In the genomic region with DNA sequence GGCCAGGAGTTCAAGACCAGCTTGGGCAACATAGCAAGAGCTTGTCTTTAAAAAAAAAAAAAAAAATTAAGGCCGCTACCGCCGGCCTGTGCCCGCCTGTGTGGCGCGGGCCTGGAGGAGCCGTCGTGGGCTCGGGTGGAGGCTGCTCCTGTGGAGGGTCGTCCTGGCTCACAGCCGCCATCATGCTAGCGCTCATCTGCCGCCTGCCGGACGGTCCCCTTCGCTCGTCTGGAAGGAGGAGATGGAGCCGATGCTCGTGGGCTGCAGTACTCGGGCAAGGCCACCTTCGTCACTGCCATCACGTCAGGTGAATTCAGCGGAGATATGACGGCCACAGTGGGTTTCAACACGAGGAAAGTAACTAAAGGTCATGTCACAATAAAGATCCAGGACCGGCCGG, we compare ENCODE assay signal across 33 cellular contexts.
"Had no signal": no experiment of that assay in that cellular context is flagged by ENCODE, and none has a peak within 500 bp of the region (broad histone marks: within the 10 kb centered on the region; RNA-seq: fewer than 3 reads in every experiment).

No MANE protein-coding gene starts in this region.

- H3K27me3 ChIP-seq: adrenal gland, body of pancreas, breast epithelium, cardiac muscle cell, colonic mucosa, esophagus squamous epithelium, gastroesophageal sphincter had no signal

- DNase-seq: activated CD4-positive, alpha-beta memory T cell treated with anti-CD3 and anti-CD28 coated beads for 36 hours; activated CD4-positive, alpha-beta T cell treated with anti-CD3 and anti-CD28 coated beads for 36 hours; activated CD4-positive, alpha-beta T cell treated with anti-CD3 and anti-CD28 coated beads, Interleukin-2, amount 10 ng/mL, durations not matched to agents 24 days and 14 days; activated CD4-positive, CD25-positive, alpha-beta regulatory T cell; activated CD4-positive, CD25-positive, alpha-beta regulatory T cell treated with anti-CD3 and anti-CD28 coated beads, Interleukin-2, amount 50 U/mL, for 72 hours; activated CD8-positive, alpha-beta memory T cell treated with anti-CD3 and anti-CD28 coated beads, Interleukin-2, amount 10 ng/mL, durations not matched to agents 7 days and 5 days; activated CD8-positive, alpha-beta memory T cell treated with anti-CD3 and anti-CD28 coated beads, Interleukin-2, amount 50 U/mL, for 4 hours; activated CD8-positive, alpha-beta T cell treated with anti-CD3 and anti-CD28 coated beads, Interleukin-2, amount 10 ng/mL, durations not matched to agents 7 days and 5 days; activated effector memory CD4-positive, alpha-beta T cell treated with anti-CD3 and anti-CD28 coated beads, Interleukin-2, amount 50 U/mL, for 16 hours; activated naive CD4-positive, alpha-beta T cell treated with anti-CD3 and anti-CD28 coated beads for 36 hours; activated naive CD8-positive, alpha-beta T cell treated with anti-CD3 and anti-CD28 coated beads for 36 hours; activated naive CD8-positive, alpha-beta T cell treated with anti-CD3 and anti-CD28 coated beads, Interleukin-2, amount 50 U/mL, for 24 hours; activated T-cell treated with anti-CD3 and anti-CD28 coated beads, Interleukin-2, amount 50 U/mL, for 1 hour; activated T-cell treated with anti-CD3 and anti-CD28 coated beads, Interleukin-2, amount 50 U/mL, for 48 hours; adrenal gland; amygdala; aorta; body of pancreas; central memory CD4-positive, alpha-beta T cell; cerebellar nuclear complex; colonic mucosa; effector CD8-positive, alpha-beta T cell; esophagus squamous epithelium; foreskin melanocyte; T-helper 2 cell had no signal

- H3K4me1 ChIP-seq: breast epithelium, colonic mucosa, esophagus squamous epithelium, gastroesophageal sphincter had no signal

- FAIRE-seq: endometrium had no signal

- H3K4me3 ChIP-seq: adrenal gland, body of pancreas, breast epithelium, cardiac muscle cell, colonic mucosa, esophagus squamous epithelium, gastroesophageal sphincter had no signal

- H3K4me1 Mint-ChIP-seq: activated CD8-positive, alpha-beta memory T cell treated with anti-CD3 and anti-CD28 coated beads, Interleukin-2, amount 10 ng/mL, durations not matched to agents 7 days and 5 days had no signal

- ATAC-seq: activated CD4-positive, alpha-beta T cell treated with anti-CD3 and anti-CD28 coated beads for 36 hours; activated CD8-positive, alpha-beta memory T cell treated with anti-CD3 and anti-CD28 coated beads, Interleukin-2, amount 10 ng/mL, durations not matched to agents 7 days and 5 days; activated CD8-positive, alpha-beta T cell treated with anti-CD3 and anti-CD28 coated beads, Interleukin-2, amount 10 ng/mL, durations not matched to agents 7 days and 5 days; activated naive CD8-positive, alpha-beta T cell treated with anti-CD3 and anti-CD28 coated beads, Interleukin-2, amount 50 U/mL, for 24 hours; body of pancreas; gastroesophageal sphincter had no signal

- H3K27ac Mint-ChIP-seq: activated CD4-positive, alpha-beta memory T cell treated with anti-CD3 and anti-CD28 coated beads for 36 hours; activated CD4-positive, alpha-beta T cell treated with anti-CD3 and anti-CD28 coated beads for 36 hours; activated CD4-positive, alpha-beta T cell treated with anti-CD3 and anti-CD28 coated beads, Interleukin-2, amount 10 ng/mL, durations not matched to agents 24 days and 14 days; activated CD8-positive, alpha-beta memory T cell treated with anti-CD3 and anti-CD28 coated beads, Interleukin-2, amount 10 ng/mL, durations not matched to agents 7 days and 5 days; activated CD8-positive, alpha-beta T cell treated with anti-CD3 and anti-CD28 coated beads, Interleukin-2, amount 10 ng/mL, durations not matched to agents 7 days and 5 days; activated naive CD4-positive, alpha-beta T cell treated with anti-CD3 and anti-CD28 coated beads, Interleukin-2, amount 50 U/mL, for 24 hours; activated naive CD8-positive, alpha-beta T cell treated with anti-CD3 and anti-CD28 coated beads for 36 hours; activated naive CD8-positive, alpha-beta T cell treated with anti-CD3 and anti-CD28 coated beads, Interleukin-2, amount 50 U/mL, for 24 hours; activated T-helper 1 cell treated with anti-CD3 and anti-CD28 coated beads, Interleukin-12 subunit alpha, Interleukin-12 subunit beta, Interleukin-2, Interleukin-4 antibody, amounts not matched to agents 30 ng/mL and 10 ng/mL and 1 ng/mL, durations not matched to agents 14 hours and 24 hours and 36 hours; activated T-helper 2 cell treated with anti-CD3 and anti-CD28 coated beads, Interferon-gamma antibody, Interleukin-2, Interleukin-4, amounts not matched to agents 10 μg/mL and 5 μg/mL and 100 μg/mL, durations not matched to agents 14 hours and 24 hours and 36 hours had no signal

- H3K4me3 Mint-ChIP-seq: activated CD4-positive, alpha-beta memory T cell treated with anti-CD3 and anti-CD28 coated beads for 36 hours; activated CD4-positive, alpha-beta T cell treated with anti-CD3 and anti-CD28 coated beads for 36 hours; activated CD4-positive, alpha-beta T cell treated with anti-CD3 and anti-CD28 coated beads, Interleukin-2, amount 10 ng/mL, durations not matched to agents 24 days and 14 days; activated CD8-positive, alpha-beta memory T cell treated with anti-CD3 and anti-CD28 coated beads, Interleukin-2, amount 10 ng/mL, durations not matched to agents 7 days and 5 days; activated CD8-positive, alpha-beta T cell treated with anti-CD3 and anti-CD28 coated beads, Interleukin-2, amount 10 ng/mL, durations not matched to agents 7 days and 5 days; activated naive CD4-positive, alpha-beta T cell treated with anti-CD3 and anti-CD28 coated beads for 36 hours; activated naive CD4-positive, alpha-beta T cell treated with anti-CD3 and anti-CD28 coated beads, Interleukin-2, amount 50 U/mL, for 24 hours; activated naive CD8-positive, alpha-beta T cell treated with anti-CD3 and anti-CD28 coated beads for 36 hours; activated naive CD8-positive, alpha-beta T cell treated with anti-CD3 and anti-CD28 coated beads, Interleukin-2, amount 50 U/mL, for 24 hours; activated T-helper 1 cell treated with anti-CD3 and anti-CD28 coated beads, Interleukin-12 subunit alpha, Interleukin-12 subunit beta, Interleukin-2, Interleukin-4 antibody, amounts not matched to agents 30 ng/mL and 10 ng/mL and 1 ng/mL, durations not matched to agents 14 hours and 24 hours and 36 hours had no signal

- H3K27ac ChIP-seq: adrenal gland, body of pancreas, breast epithelium, cardiac muscle cell, colonic mucosa, epithelial cell of prostate, esophagus squamous epithelium, gastroesophageal sphincter had no signal

- H3K27me3 Mint-ChIP-seq: activated CD4-positive, alpha-beta memory T cell treated with anti-CD3 and anti-CD28 coated beads for 36 hours; activated CD4-positive, alpha-beta T cell treated with anti-CD3 and anti-CD28 coated beads for 36 hours; activated CD4-positive, alpha-beta T cell treated with anti-CD3 and anti-CD28 coated beads, Interleukin-2, amount 10 ng/mL, durations not matched to agents 24 days and 14 days; activated CD8-positive, alpha-beta memory T cell treated with anti-CD3 and anti-CD28 coated beads, Interleukin-2, amount 10 ng/mL, durations not matched to agents 7 days and 5 days; activated naive CD4-positive, alpha-beta T cell treated with anti-CD3 and anti-CD28 coated beads, Interleukin-2, amount 50 U/mL, for 24 hours; activated naive CD8-positive, alpha-beta T cell treated with anti-CD3 and anti-CD28 coated beads for 36 hours; activated naive CD8-positive, alpha-beta T cell treated with anti-CD3 and anti-CD28 coated beads, Interleukin-2, amount 50 U/mL, for 24 hours had no signal

- H3K9me3 Mint-ChIP-seq: activated naive CD8-positive, alpha-beta T cell treated with anti-CD3 and anti-CD28 coated beads for 36 hours had no signal

- H3K9me3 ChIP-seq: adrenal gland, body of pancreas, colonic mucosa, esophagus squamous epithelium had no signal

- H3K36me3 ChIP-seq: adrenal gland, breast epithelium had no signal
